ENCODE assay signal across 30 cellular contexts in genomic region chr3:51888463-51889105, GRCh38. TPM values are rescaled to one million over a fixed set of nuclear protein-coding genes. Genes with fewer than 3 reads are reported as not detected.
DNase-seq lines count a peak whose midpoint lies in the region; ATAC-seq, FAIRE-seq and TF ChIP-seq lines count a peak whose summit lies in the region.
"Had no signal": no experiment of that assay in that cellular context is flagged by ENCODE, and none has a peak within 500 bp of the region (broad histone marks: within the 10 kb centered on the region; RNA-seq: fewer than 3 reads in every experiment).

No MANE protein-coding gene starts in this region.

- H3K9me3 ChIP-seq in HepG2 (ENCODE audit: low read length) (no peaks in the 10 kb centered on the region), right lobe of liver (no peaks in the 10 kb centered on the region), esophagus muscularis mucosa (no peaks in the 10 kb centered on the region), testis (no peaks in the 10 kb centered on the region)
- H3K9me3 ChIP-seq: A549, BE2C, BLaER1 had no signal

- DNase-seq in HepG2 (ENCODE audit: low spot score): no peak
- no peak for DNase-seq in right lobe of liver
- DNase-seq in esophagus muscularis mucosa (ENCODE audit: extremely low spot score): peak; percentile 62
- DNase-seq in testis: peak; percentile 67
- DNase-seq: BE2C; C1 segment of cervical spinal cord; CD4-positive, alpha-beta memory T cell; CD4-positive, CD25-positive, alpha-beta regulatory T cell; CD8-positive, alpha-beta memory T cell; COR-L47; DMS 273 treated with DMSO at 0.1 percent for 48 hours; DMS153; DMS53; DMS79; DND-41; EL; GDM1 had no signal

- FAIRE-seq in HepG2 (lab: Jason Lieb, UNC): no peak
- FAIRE-seq: A549, GM12878, GM12892, GM18507, GM19239 had no signal

- ATAC-seq in HepG2 (no peak), right lobe of liver (no peak), GM18909 (IDR thresholded peaks at IDR 0.05; ENCODE audit: poor library complexity, unreplicated experiment) (no peak), HG03520 (IDR thresholded peaks at IDR 0.05; ENCODE audit: unreplicated experiment) (no peak)
- ATAC-seq: A549, GM12878 had no signal

- no peaks in the 10 kb centered on the region for H4K20me1 ChIP-seq in HepG2 (ENCODE audit: insufficient read depth, low read length)
- H4K20me1 ChIP-seq: BLaER1 had no signal

- intact Hi-C loops in HepG2 (cut with micrococcal nuclease; ENCODE audit: unreplicated experiment): no loop called here
- intact Hi-C loops in right lobe of liver (cut with DNase I): no loop called here
- intact Hi-C loops in esophagus muscularis mucosa (cut with DNase I): no loop called here
- intact Hi-C loops in testis (cut with DNase I; ENCODE audit: low total_unique reads): no loop called here

- CTCF ChIA-PET in HepG2 (lab: Yijun Ruan, JAX; ENCODE audit: low intra/inter-chr PET ratio, low total read pairs): no interaction called here

- peaks cover 0 to 3% of the 10 kb centered on the region in 2 experiments; a peak in 2 of 5 replicates for H3K27me3 ChIP-seq in HepG2 (ENCODE audit: control insufficient read depth in 1 of 2, insufficient read depth in 2 of 2, low read length in 2 of 2)
- H3K27me3 ChIP-seq in right lobe of liver: no peaks in the 10 kb centered on the region
- no peaks in the 10 kb centered on the region for H3K27me3 ChIP-seq in esophagus muscularis mucosa
- H3K27me3 ChIP-seq in testis: no peaks in the 10 kb centered on the region
- H3K27me3 ChIP-seq: BE2C, BLaER1 had no signal

- H3K9ac ChIP-seq in HepG2 (ENCODE audit: insufficient read depth, low read depth, low read length): no peak overlapping the region
- H3K9ac ChIP-seq: BLaER1 had no signal

- no TSS peak for BruUV-seq in HepG2 (replicated peaks; lab: Mats Ljungman, UMichigan)

- no peak overlapping the region for H3K4me3 ChIP-seq in HepG2 (replicated peaks in 1 of 3; ENCODE audit: insufficient read depth in 1 of 3, low read depth in 2 of 3, low read length in 3 of 3)
- H3K4me3 ChIP-seq in right lobe of liver: no peak overlapping the region
- H3K4me3 ChIP-seq in esophagus muscularis mucosa: no peak overlapping the region
- peak overlapping the region in 1 of 2 donors; percentile 27 for H3K4me3 ChIP-seq in testis
- H3K4me3 ChIP-seq: A549, BLaER1, GM12878 had no signal

- H2AFZ ChIP-seq in HepG2 (ENCODE audit: low read length): no peak overlapping the region

- no peaks in the 10 kb centered on the region for H3K79me2 ChIP-seq in HepG2 (ENCODE audit: insufficient read depth, low read length)

- TF ChIP-seq EP300 in HepG2 (IDR thresholded peaks at IDR 0.05; ENCODE audit: low read depth in 2 of 2, low read length in 2 of 2) (no peak), HepG2 (CRISPR knock-in tag; IDR thresholded peaks at IDR 0.05; ENCODE audit: borderline replicate concordance) (no peak), esophagus muscularis mucosa (IDR thresholded peaks at IDR 0.05) (no peak)

- no peaks in the 10 kb centered on the region for H3K4me1 ChIP-seq in HepG2 (ENCODE audit: insufficient read depth, low read length)
- no peaks in the 10 kb centered on the region for H3K4me1 ChIP-seq in right lobe of liver
- no peaks in the 10 kb centered on the region for H3K4me1 ChIP-seq in esophagus muscularis mucosa
- no peaks in the 10 kb centered on the region for H3K4me1 ChIP-seq in testis
- H3K4me1 ChIP-seq: A549, BE2C had no signal

- in situ Hi-C loops in HepG2 (cut with HindIII; ENCODE audit: extremely low pct_ligation_motif_present, low pct_unique_long_range_greater_than_20kb): no loop called here

- POLR2A ChIA-PET in HepG2 (lab: Yijun Ruan, JAX): no interaction called here

- no peak overlapping the region for H3K27ac ChIP-seq in HepG2 (ENCODE audit: extremely low read length, insufficient read depth, low read length)
- no peak overlapping the region for H3K27ac ChIP-seq in right lobe of liver
- no peak overlapping the region for H3K27ac ChIP-seq in esophagus muscularis mucosa (replicated peaks in 1 of 4)
- H3K27ac ChIP-seq in testis: no peak overlapping the region
- H3K27ac ChIP-seq: 22Rv1, A549, BLaER1 had no signal

- H3K36me3 ChIP-seq in HepG2 (replicated peaks in 1 of 2; ENCODE audit: control insufficient read depth in 1 of 2, insufficient read depth in 2 of 2, low read length in 2 of 2) (no peaks in the 10 kb centered on the region), right lobe of liver (no peaks in the 10 kb centered on the region), esophagus muscularis mucosa (no peaks in the 10 kb centered on the region), testis (ENCODE audit: low read depth, missing control alignments) (no peaks in the 10 kb centered on the region)
- H3K36me3 ChIP-seq: BE2C, BLaER1 had no signal

- 8% methylated on average over 11 of the region's 12 CpGs for WGBS in HepG2 (ENCODE audit: low lambda C conversion rate)
- 89% methylated on average over 9 of the region's 12 CpGs for WGBS in right lobe of liver (ENCODE audit: insufficient coverage, low coverage, low lambda C conversion rate, missing lambda C conversion rate)
- 92% methylated on average over 12 of the region's 12 CpGs for WGBS in esophagus muscularis mucosa
- 63 to 73% methylated on average over 12 of the region's 12 CpGs for WGBS in testis, 2 donors

- TF ChIP-seq RAD21 in HepG2 (CRISPR knock-in tag; IDR thresholded peaks at IDR 0.05): no peak

- no peak for TF ChIP-seq POLR2A in HepG2 (IDR thresholded peaks at IDR 0.05; ENCODE audit: insufficient read depth in 1 of 2, low read depth in 2 of 2, low read length in 2 of 2)
- TF ChIP-seq POLR2A in right lobe of liver (IDR thresholded peaks at IDR 0.05): no peak
- no peak for TF ChIP-seq POLR2A in esophagus muscularis mucosa (IDR thresholded peaks at IDR 0.05; ENCODE audit: low read depth)
- no peak for TF ChIP-seq POLR2A in testis (IDR thresholded peaks at IDR 0.05)

- TF ChIP-seq CTCF in HepG2 (CRISPR knock-in tag; IDR thresholded peaks at IDR 0.05): no peak
- no peak for TF ChIP-seq CTCF in right lobe of liver (IDR thresholded peaks at IDR 0.05)
- no peak for TF ChIP-seq CTCF in esophagus muscularis mucosa (IDR thresholded peaks at IDR 0.05)
- TF ChIP-seq CTCF in testis (IDR thresholded peaks at IDR 0.05): no peak

- H3K4me2 ChIP-seq in HepG2 (ENCODE audit: low read depth, low read length): no peak overlapping the region
- H3K4me2 ChIP-seq: A549, BLaER1 had no signal

RNA-seq across cellular contexts. Expression of gene IQCF5, which starts 13.2 kb away (rescaled TPM):
- total RNA-seq in HepG2 (2016; rRNA removed; fragmentation: Illumina TruSeq; extraction: Trizol): not detected in 2 replicates
- total RNA-seq in HepG2 (2016; cell fraction: cytosol; rRNA removed; fragmentation: Illumina TruSeq; extraction: Trizol; ENCODE audit: low read depth): not detected in 2 replicates
- not detected in 2 replicates for total RNA-seq in HepG2 (2016; cell fraction: insoluble cytoplasmic fraction; rRNA removed; fragmentation: Illumina TruSeq; extraction: Trizol)
- total RNA-seq in HepG2 (2016; cell fraction: membrane; rRNA removed; fragmentation: Illumina TruSeq; extraction: Trizol): not detected in 2 replicates
- not detected in 2 replicates for total RNA-seq in HepG2 (2016; cell fraction: nucleus; rRNA removed; fragmentation: Illumina TruSeq; extraction: Trizol)
- polyA plus RNA-seq in HepG2 (2011; rRNA removed): not detected in 2 replicates
- polyA plus RNA-seq in HepG2 (2011; cell fraction: cytosol; rRNA removed): not detected in 2 replicates
- not detected in 2 replicates for polyA plus RNA-seq in HepG2 (2011; cell fraction: nucleus; rRNA removed)
- not detected in 2 replicates for polyA plus RNA-seq in HepG2 (2012)
- polyA plus RNA-seq in HepG2 (2016; cell fraction: cytosol; fragmentation: Illumina TruSeq; extraction: Trizol; ENCODE audit: low read depth): not detected in 2 replicates
- not detected in 2 replicates for polyA plus RNA-seq in HepG2 (2016; cell fraction: insoluble cytoplasmic fraction; fragmentation: Illumina TruSeq; extraction: Trizol; ENCODE audit: low read depth)
- polyA plus RNA-seq in HepG2 (2016; cell fraction: membrane; fragmentation: Illumina TruSeq; extraction: Trizol; ENCODE audit: low read depth): not detected in 2 replicates
- not detected in 2 replicates for polyA plus RNA-seq in HepG2 (2016; cell fraction: nucleus; fragmentation: Illumina TruSeq; extraction: Trizol; ENCODE audit: insufficient read depth, low read depth)
- not detected in 2 replicates for polyA minus RNA-seq in HepG2 (2011; rRNA and poly(A)+ RNA removed; ENCODE audit: low replicate concordance)
- not detected in 2 replicates for polyA minus RNA-seq in HepG2 (2011; cell fraction: cytosol; rRNA and poly(A)+ RNA removed)
- not detected in 2 replicates for polyA minus RNA-seq in HepG2 (2011; cell fraction: nucleus; rRNA and poly(A)+ RNA removed)
- total RNA-seq in right lobe of liver: not detected
- not detected for total RNA-seq in esophagus muscularis mucosa
- 100 to 1,000 TPM in 1 of 2 donors, 10 to 100 TPM in 1; 34.3 to 114 TPM for total RNA-seq in testis
- polyA plus RNA-seq in testis (ENCODE audit: insufficient read depth, low read depth, low replicate concordance): 78.9 TPM
- total RNA-seq: A172; CD4-positive, alpha-beta memory T cell; CD4-positive, CD25-positive, alpha-beta regulatory T cell; CD8-positive, alpha-beta memory T cell; Daoy; G401; GM12878 had no signal
- polyA plus RNA-seq: A549; CD14-positive monocyte; CD4-positive, alpha-beta memory T cell; CD4-positive, CD25-positive, alpha-beta regulatory T cell; CD8-positive, alpha-beta memory T cell; GM12878 had no signal

RNA-seq across cellular contexts. Expression of gene IQCF1, which starts 14.6 kb away (rescaled TPM):
- total RNA-seq in HepG2 (2016; rRNA removed; fragmentation: Illumina TruSeq; extraction: Trizol) (not detected in 2 replicates), right lobe of liver (not detected), esophagus muscularis mucosa (not detected), testis (10 to 100 TPM; 35.3 to 90.1 TPM)
- not detected in 2 replicates for total RNA-seq in HepG2 (2016; cell fraction: cytosol; rRNA removed; fragmentation: Illumina TruSeq; extraction: Trizol; ENCODE audit: low read depth)
- total RNA-seq in HepG2 (2016; cell fraction: insoluble cytoplasmic fraction; rRNA removed; fragmentation: Illumina TruSeq; extraction: Trizol): not detected in 2 replicates
- not detected in 2 replicates for total RNA-seq in HepG2 (2016; cell fraction: membrane; rRNA removed; fragmentation: Illumina TruSeq; extraction: Trizol)
- not detected in 2 replicates for total RNA-seq in HepG2 (2016; cell fraction: nucleus; rRNA removed; fragmentation: Illumina TruSeq; extraction: Trizol)
- polyA plus RNA-seq in HepG2 (2011; rRNA removed) (not detected in 2 replicates), testis (ENCODE audit: insufficient read depth, low read depth, low replicate concordance) (110 TPM)
- polyA plus RNA-seq in HepG2 (2011; cell fraction: cytosol; rRNA removed): not detected in 2 replicates
- not detected in 2 replicates for polyA plus RNA-seq in HepG2 (2011; cell fraction: nucleus; rRNA removed)
- not detected in 2 replicates for polyA plus RNA-seq in HepG2 (2012)
- not detected in 2 replicates for polyA plus RNA-seq in HepG2 (2016; cell fraction: cytosol; fragmentation: Illumina TruSeq; extraction: Trizol; ENCODE audit: low read depth)
- not detected in 2 replicates for polyA plus RNA-seq in HepG2 (2016; cell fraction: insoluble cytoplasmic fraction; fragmentation: Illumina TruSeq; extraction: Trizol; ENCODE audit: low read depth)
- polyA plus RNA-seq in HepG2 (2016; cell fraction: membrane; fragmentation: Illumina TruSeq; extraction: Trizol; ENCODE audit: low read depth): not detected in 2 replicates
- not detected in 2 replicates for polyA plus RNA-seq in HepG2 (2016; cell fraction: nucleus; fragmentation: Illumina TruSeq; extraction: Trizol; ENCODE audit: insufficient read depth, low read depth)
- polyA minus RNA-seq in HepG2 (2011; rRNA and poly(A)+ RNA removed; ENCODE audit: low replicate concordance): not detected in 2 replicates
- polyA minus RNA-seq in HepG2 (2011; cell fraction: cytosol; rRNA and poly(A)+ RNA removed): not detected in 2 replicates
- not detected in 2 replicates for polyA minus RNA-seq in HepG2 (2011; cell fraction: nucleus; rRNA and poly(A)+ RNA removed)
- total RNA-seq: A172; CD4-positive, alpha-beta memory T cell; CD4-positive, CD25-positive, alpha-beta regulatory T cell; CD8-positive, alpha-beta memory T cell; Daoy; G401; GM12878 had no signal
- polyA plus RNA-seq: A549; CD14-positive monocyte; CD4-positive, alpha-beta memory T cell; CD4-positive, CD25-positive, alpha-beta regulatory T cell; CD8-positive, alpha-beta memory T cell; GM12878 had no signal

RNA-seq across cellular contexts. Expression of gene IQCF2, which starts 27.2 kb away (rescaled TPM):
- total RNA-seq in HepG2 (2016; rRNA removed; fragmentation: Illumina TruSeq; extraction: Trizol) (not detected in 2 replicates), right lobe of liver (not detected), esophagus muscularis mucosa (not detected), testis (10 to 100 TPM; 20.1 to 78.0 TPM)
- total RNA-seq in HepG2 (2016; cell fraction: cytosol; rRNA removed; fragmentation: Illumina TruSeq; extraction: Trizol; ENCODE audit: low read depth): not detected in 2 replicates
- not detected in 2 replicates for total RNA-seq in HepG2 (2016; cell fraction: insoluble cytoplasmic fraction; rRNA removed; fragmentation: Illumina TruSeq; extraction: Trizol)
- not detected in 2 replicates for total RNA-seq in HepG2 (2016; cell fraction: membrane; rRNA removed; fragmentation: Illumina TruSeq; extraction: Trizol)
- not detected in 2 replicates for total RNA-seq in HepG2 (2016; cell fraction: nucleus; rRNA removed; fragmentation: Illumina TruSeq; extraction: Trizol)
- polyA plus RNA-seq in HepG2 (2011; rRNA removed) (not detected in 2 replicates), testis (ENCODE audit: insufficient read depth, low read depth, low replicate concordance) (65.9 TPM)
- polyA plus RNA-seq in HepG2 (2011; cell fraction: cytosol; rRNA removed): not detected in 2 replicates
- polyA plus RNA-seq in HepG2 (2011; cell fraction: nucleus; rRNA removed): not detected in 2 replicates
- not detected in 2 replicates for polyA plus RNA-seq in HepG2 (2012)
- polyA plus RNA-seq in HepG2 (2016; cell fraction: cytosol; fragmentation: Illumina TruSeq; extraction: Trizol; ENCODE audit: low read depth): not detected in 2 replicates
- polyA plus RNA-seq in HepG2 (2016; cell fraction: insoluble cytoplasmic fraction; fragmentation: Illumina TruSeq; extraction: Trizol; ENCODE audit: low read depth): not detected in 2 replicates
- polyA plus RNA-seq in HepG2 (2016; cell fraction: membrane; fragmentation: Illumina TruSeq; extraction: Trizol; ENCODE audit: low read depth): not detected in 2 replicates
- polyA plus RNA-seq in HepG2 (2016; cell fraction: nucleus; fragmentation: Illumina TruSeq; extraction: Trizol; ENCODE audit: insufficient read depth, low read depth): not detected in 2 replicates
- polyA minus RNA-seq in HepG2 (2011; rRNA and poly(A)+ RNA removed; ENCODE audit: low replicate concordance): not detected in 2 replicates
- not detected in 2 replicates for polyA minus RNA-seq in HepG2 (2011; cell fraction: cytosol; rRNA and poly(A)+ RNA removed)
- polyA minus RNA-seq in HepG2 (2011; cell fraction: nucleus; rRNA and poly(A)+ RNA removed): not detected in 2 replicates
- total RNA-seq: A172; CD4-positive, alpha-beta memory T cell; CD4-positive, CD25-positive, alpha-beta regulatory T cell; CD8-positive, alpha-beta memory T cell; Daoy; G401; GM12878 had no signal
- polyA plus RNA-seq: A549; CD14-positive monocyte; CD4-positive, alpha-beta memory T cell; CD4-positive, CD25-positive, alpha-beta regulatory T cell; CD8-positive, alpha-beta memory T cell; GM12878 had no signal

RNA-seq across cellular contexts. Expression of gene RRP9, which starts 53.1 kb away (rescaled TPM):
- total RNA-seq in HepG2 (2016; rRNA removed; fragmentation: Illumina TruSeq; extraction: Trizol) (39.4 and 44.0 TPM in 2 replicates), right lobe of liver (10 to 100 TPM in 1 of 6 experiments, 1 to 10 TPM in 5; 5.2 to 10.8 (median 7.6) TPM), esophagus muscularis mucosa (10 to 100 TPM in 3 of 4 donors, 1 to 10 TPM in 1; 9.6 to 20.7 (median 15.5) TPM), testis (10 to 100 TPM; 11.6 to 18.1 TPM)
- total RNA-seq in HepG2 (2016; cell fraction: cytosol; rRNA removed; fragmentation: Illumina TruSeq; extraction: Trizol; ENCODE audit: low read depth): 6.2 and 7.8 TPM in 2 replicates
- total RNA-seq in HepG2 (2016; cell fraction: insoluble cytoplasmic fraction; rRNA removed; fragmentation: Illumina TruSeq; extraction: Trizol): 38.4 and 46.4 TPM in 2 replicates
- total RNA-seq in HepG2 (2016; cell fraction: membrane; rRNA removed; fragmentation: Illumina TruSeq; extraction: Trizol): 10.0 and 10.2 TPM in 2 replicates
- 21.0 and 22.3 TPM in 2 replicates for total RNA-seq in HepG2 (2016; cell fraction: nucleus; rRNA removed; fragmentation: Illumina TruSeq; extraction: Trizol)
- polyA plus RNA-seq in HepG2 (2011; rRNA removed) (14.8 and 18.4 TPM in 2 replicates), testis (ENCODE audit: insufficient read depth, low read depth, low replicate concordance) (18.7 TPM)
- 13.9 and 19.4 TPM in 2 replicates for polyA plus RNA-seq in HepG2 (2011; cell fraction: cytosol; rRNA removed)
- 42.5 and 45.1 TPM in 2 replicates for polyA plus RNA-seq in HepG2 (2011; cell fraction: nucleus; rRNA removed)
- polyA plus RNA-seq in HepG2 (2012): 14.6 and 19.9 TPM in 2 replicates
- polyA plus RNA-seq in HepG2 (2016; cell fraction: cytosol; fragmentation: Illumina TruSeq; extraction: Trizol; ENCODE audit: low read depth): 5.6 and 5.7 TPM in 2 replicates
- polyA plus RNA-seq in HepG2 (2016; cell fraction: insoluble cytoplasmic fraction; fragmentation: Illumina TruSeq; extraction: Trizol; ENCODE audit: low read depth): 36.5 and 39.9 TPM in 2 replicates
- 7.6 and 8.2 TPM in 2 replicates for polyA plus RNA-seq in HepG2 (2016; cell fraction: membrane; fragmentation: Illumina TruSeq; extraction: Trizol; ENCODE audit: low read depth)
- polyA plus RNA-seq in HepG2 (2016; cell fraction: nucleus; fragmentation: Illumina TruSeq; extraction: Trizol; ENCODE audit: insufficient read depth, low read depth): 51.2 and 56.8 TPM in 2 replicates
- polyA minus RNA-seq in HepG2 (2011; rRNA and poly(A)+ RNA removed; ENCODE audit: low replicate concordance): 24.9 and 39.6 TPM in 2 replicates
- polyA minus RNA-seq in HepG2 (2011; cell fraction: cytosol; rRNA and poly(A)+ RNA removed): 10.6 and 12.4 TPM in 2 replicates
- 4.5 and 4.8 TPM in 2 replicates for polyA minus RNA-seq in HepG2 (2011; cell fraction: nucleus; rRNA and poly(A)+ RNA removed)

RNA-seq across cellular contexts. Expression of gene PARP3, which starts 53.6 kb away (rescaled TPM):
- total RNA-seq in HepG2 (2016; rRNA removed; fragmentation: Illumina TruSeq; extraction: Trizol): 7.7 and 11.2 TPM in 2 replicates
- total RNA-seq in HepG2 (2016; cell fraction: cytosol; rRNA removed; fragmentation: Illumina TruSeq; extraction: Trizol; ENCODE audit: low read depth): 4.4 and 5.3 TPM in 2 replicates
- 6.8 and 10.6 TPM in 2 replicates for total RNA-seq in HepG2 (2016; cell fraction: insoluble cytoplasmic fraction; rRNA removed; fragmentation: Illumina TruSeq; extraction: Trizol)
- total RNA-seq in HepG2 (2016; cell fraction: membrane; rRNA removed; fragmentation: Illumina TruSeq; extraction: Trizol): 10.0 and 10.4 TPM in 2 replicates
- total RNA-seq in HepG2 (2016; cell fraction: nucleus; rRNA removed; fragmentation: Illumina TruSeq; extraction: Trizol): 10.2 and 13.8 TPM in 2 replicates
- polyA plus RNA-seq in HepG2 (2011; rRNA removed): 21.5 and 24.0 TPM in 2 replicates
- 11.3 and 15.3 TPM in 2 replicates for polyA plus RNA-seq in HepG2 (2011; cell fraction: cytosol; rRNA removed)
- 122 and 127 TPM in 2 replicates for polyA plus RNA-seq in HepG2 (2011; cell fraction: nucleus; rRNA removed)
- 13.0 and 15.1 TPM in 2 replicates for polyA plus RNA-seq in HepG2 (2012)
- 4.9 and 6.1 TPM in 2 replicates for polyA plus RNA-seq in HepG2 (2016; cell fraction: cytosol; fragmentation: Illumina TruSeq; extraction: Trizol; ENCODE audit: low read depth)
- polyA plus RNA-seq in HepG2 (2016; cell fraction: insoluble cytoplasmic fraction; fragmentation: Illumina TruSeq; extraction: Trizol; ENCODE audit: low read depth): 7.2 and 10.0 TPM in 2 replicates
- 9.7 and 11.0 TPM in 2 replicates for polyA plus RNA-seq in HepG2 (2016; cell fraction: membrane; fragmentation: Illumina TruSeq; extraction: Trizol; ENCODE audit: low read depth)
- polyA plus RNA-seq in HepG2 (2016; cell fraction: nucleus; fragmentation: Illumina TruSeq; extraction: Trizol; ENCODE audit: insufficient read depth, low read depth): 32.8 and 38.7 TPM in 2 replicates
- 11.0 and 13.9 TPM in 2 replicates for polyA minus RNA-seq in HepG2 (2011; rRNA and poly(A)+ RNA removed; ENCODE audit: low replicate concordance)
- polyA minus RNA-seq in HepG2 (2011; cell fraction: cytosol; rRNA and poly(A)+ RNA removed): 4.7 and 10.5 TPM in 2 replicates
- 12.6 and 14.9 TPM in 2 replicates for polyA minus RNA-seq in HepG2 (2011; cell fraction: nucleus; rRNA and poly(A)+ RNA removed)
- 10 to 100 TPM; 13.5 to 19.4 (median 16.0) TPM for total RNA-seq in right lobe of liver
- 10 to 100 TPM; 22.9 to 37.9 (median 30.1) TPM for total RNA-seq in esophagus muscularis mucosa
- total RNA-seq in testis: 10 to 100 TPM; 17.5 to 24.7 TPM
- 18.2 TPM for polyA plus RNA-seq in testis (ENCODE audit: insufficient read depth, low read depth, low replicate concordance)

Comparison
In these comparisons a context has a peak if more than half of its experiments do, and no peak if none do; other contexts are left out.
1. DNase-seq: peak in esophagus muscularis mucosa (single experiment) and testis (single experiment); none in HepG2 (single experiment) and right lobe of liver (0 of 3).
2. RNA of gene IQCF5, which starts 13.2 kb away (total RNA-seq): 34.3 to 114 TPM in testis; not detected in HepG2, not detected in right lobe of liver and not detected in esophagus muscularis mucosa; every median in the first group is over 10 times any median in the second.
3. RNA of gene IQCF1, which starts 14.6 kb away (total RNA-seq): 35.3 to 90.1 TPM in testis; not detected in HepG2, not detected in right lobe of liver and not detected in esophagus muscularis mucosa; every median in the first group is over 10 times any median in the second.
4. RNA of gene IQCF2, which starts 27.2 kb away (total RNA-seq): 20.1 to 78.0 TPM in testis; not detected in HepG2, not detected in right lobe of liver and not detected in esophagus muscularis mucosa; every median in the first group is over 10 times any median in the second.